18 cellular contexts compared by ENCODE assay signal in genomic region chr17:10846636-10847035, GRCh38. TPM values are rescaled to one million over a fixed set of nuclear protein-coding genes. Genes with fewer than 3 reads are reported as not detected.
"Had no signal": no experiment of that assay in that cellular context is flagged by ENCODE, and none has a peak within 500 bp of the region (broad histone marks: within the 10 kb centered on the region; RNA-seq: fewer than 3 reads in every experiment).

No MANE protein-coding gene starts in this region.

RNA-seq across cellular contexts. Expression of gene PIRT, which starts 8.7 kb away (rescaled TPM):
- total RNA-seq: activated B cell treated with CpG ODN at 0.5 μM for 24 hours; activated CD4-positive, alpha-beta memory T cell treated with anti-CD3 and anti-CD28 coated beads for 36 hours; activated CD4-positive, alpha-beta T cell treated with anti-CD3 and anti-CD28 coated beads, Interleukin-2, amount 10 ng/mL, durations not matched to agents 24 days and 14 days; activated CD8-positive, alpha-beta memory T cell treated with anti-CD3 and anti-CD28 coated beads for 36 hours; activated CD8-positive, alpha-beta T cell treated with anti-CD3 and anti-CD28 coated beads for 36 hours; activated naive CD4-positive, alpha-beta T cell treated with anti-CD3 and anti-CD28 coated beads for 36 hours; activated naive CD4-positive, alpha-beta T cell treated with anti-CD3 and anti-CD28 coated beads, Interleukin-2, amount 50 U/mL, for 72 hours; activated naive CD8-positive, alpha-beta T cell treated with anti-CD3 and anti-CD28 coated beads for 36 hours; activated T-cell treated with anti-CD3 and anti-CD28 coated beads, Interleukin-2, amount 50 U/mL, for 4 hours; activated T-cell treated with anti-CD3 and anti-CD28 coated beads, Interleukin-2, amount 50 U/mL, for 72 hours; activated T-helper 1 cell treated with anti-CD3 and anti-CD28 coated beads, Interleukin-12 subunit alpha, Interleukin-12 subunit beta, Interleukin-2, Interleukin-4 antibody, amounts not matched to agents 30 ng/mL and 10 ng/mL and 1 ng/mL, durations not matched to agents 14 hours and 24 hours and 36 hours; activated T-helper 17 cell treated with anti-CD3 and anti-CD28 coated beads, Interleukin-2, amount 50 U/mL, for 72 hours; astrocyte; cardiac septum; T-cell; T-helper 1 cell treated with Interleukin-12 subunit alpha and Interleukin-12 subunit beta and Interleukin-4 antibody, amounts not matched to agents 30 ng/mL and 1 ng/mL, for 36 hours had no signal
- polyA plus RNA-seq: aorta had no signal

RNA-seq across cellular contexts. Expression of gene TMEM238L, which starts 42.7 kb away (rescaled TPM):
- total RNA-seq: activated B cell treated with CpG ODN at 0.5 μM for 24 hours; activated CD4-positive, alpha-beta memory T cell treated with anti-CD3 and anti-CD28 coated beads for 36 hours; activated CD4-positive, alpha-beta T cell treated with anti-CD3 and anti-CD28 coated beads, Interleukin-2, amount 10 ng/mL, durations not matched to agents 24 days and 14 days; activated CD8-positive, alpha-beta memory T cell treated with anti-CD3 and anti-CD28 coated beads for 36 hours; activated CD8-positive, alpha-beta T cell treated with anti-CD3 and anti-CD28 coated beads for 36 hours; activated naive CD4-positive, alpha-beta T cell treated with anti-CD3 and anti-CD28 coated beads for 36 hours; activated naive CD4-positive, alpha-beta T cell treated with anti-CD3 and anti-CD28 coated beads, Interleukin-2, amount 50 U/mL, for 72 hours; activated naive CD8-positive, alpha-beta T cell treated with anti-CD3 and anti-CD28 coated beads for 36 hours; activated T-cell treated with anti-CD3 and anti-CD28 coated beads, Interleukin-2, amount 50 U/mL, for 4 hours; activated T-cell treated with anti-CD3 and anti-CD28 coated beads, Interleukin-2, amount 50 U/mL, for 72 hours; activated T-helper 1 cell treated with anti-CD3 and anti-CD28 coated beads, Interleukin-12 subunit alpha, Interleukin-12 subunit beta, Interleukin-2, Interleukin-4 antibody, amounts not matched to agents 30 ng/mL and 10 ng/mL and 1 ng/mL, durations not matched to agents 14 hours and 24 hours and 36 hours; activated T-helper 17 cell treated with anti-CD3 and anti-CD28 coated beads, Interleukin-2, amount 50 U/mL, for 72 hours; aorta; astrocyte; body of pancreas; cardiac septum; T-cell; T-helper 1 cell treated with Interleukin-12 subunit alpha and Interleukin-12 subunit beta and Interleukin-4 antibody, amounts not matched to agents 30 ng/mL and 1 ng/mL, for 36 hours had no signal
